ENCODE assay signal across 17 cellular contexts in the genomic region with DNA sequence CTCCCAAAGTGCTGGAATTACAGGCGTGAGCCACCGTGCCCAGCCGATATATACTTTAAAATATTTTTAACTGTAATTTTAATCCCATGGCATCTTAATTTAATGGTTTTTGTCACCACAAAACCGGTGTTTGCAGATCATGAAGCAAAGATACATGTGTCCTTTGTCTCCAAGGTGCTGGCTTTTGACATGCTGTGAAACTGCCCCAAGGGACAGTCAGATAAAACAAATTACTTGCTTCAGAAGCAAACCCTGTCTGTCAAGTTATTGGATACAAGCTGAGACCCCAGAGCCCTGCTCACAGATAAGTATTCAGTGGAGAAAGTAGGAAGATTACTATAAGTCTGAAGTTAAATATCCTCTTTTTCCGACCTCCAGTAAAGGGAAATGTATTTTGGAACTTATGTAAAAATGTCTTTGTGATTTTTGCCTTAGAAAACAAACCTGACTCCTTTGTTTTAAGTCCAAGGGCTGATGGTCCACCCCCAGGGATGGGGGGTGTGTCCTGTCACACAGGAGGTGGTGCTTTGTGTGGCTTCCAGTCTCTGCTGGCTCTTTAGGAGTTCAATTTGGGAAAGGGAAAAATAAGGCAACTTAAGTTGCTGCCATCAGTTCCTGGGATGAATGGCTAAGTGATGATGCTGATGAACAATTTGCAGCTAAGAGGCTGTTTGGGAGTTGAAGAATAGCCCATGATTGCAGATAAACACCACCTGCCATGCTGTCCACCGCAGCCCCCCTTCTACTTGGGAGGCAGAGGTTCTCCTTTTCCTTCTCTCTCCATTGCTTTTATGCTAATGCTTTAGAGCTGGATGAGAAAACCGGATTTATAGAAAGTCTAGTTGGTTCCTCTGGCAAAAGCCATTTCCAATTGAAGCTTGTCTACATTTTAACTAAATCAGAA. TPM values are rescaled to one million over a fixed set of nuclear protein-coding genes. Genes with fewer than 3 reads are reported as not detected.
DNase-seq lines count a peak whose midpoint lies in the region; ATAC-seq and TF ChIP-seq lines count a peak whose summit lies in the region.
"Had no signal": no experiment of that assay in that cellular context is flagged by ENCODE, and none has a peak within 500 bp of the region (broad histone marks: within the 10 kb centered on the region; RNA-seq: fewer than 3 reads in every experiment).

No MANE protein-coding gene starts in this region.

- peaks cover 4% of the 10 kb centered on the region for H3K27me3 ChIP-seq in neuron (ENCODE audit: insufficient read depth, low read length)
- H3K27me3 ChIP-seq: left lung, upper lobe of right lung had no signal

- no peaks in the 10 kb centered on the region for H3K36me3 ChIP-seq in neuron (ENCODE audit: insufficient read depth, low read length)
- H3K36me3 ChIP-seq: left lung, upper lobe of right lung had no signal

- no peak for ATAC-seq in HG03135 (IDR thresholded peaks at IDR 0.05; ENCODE audit: unreplicated experiment)
- ATAC-seq: activated naive CD8-positive, alpha-beta T cell treated with anti-CD3 and anti-CD28 coated beads, Interleukin-2, amount 50 U/mL, for 24 hours; left lung; stimulated activated naive B cell treated with anti-CD40 and anti-IgM and Interleukin-4, amounts not matched to agents 10 μg/mL and 1 μg/mL and 100 μg/mL, for 72 hours; T-helper 17 cell; upper lobe of right lung had no signal

- H3K4me3 ChIP-seq in astrocyte of the cerebellum (ENCODE audit: low read depth, low read length) (no peak overlapping the region), neuron (ENCODE audit: low read length) (no peak overlapping the region)
- H3K4me3 ChIP-seq: left lung, upper lobe of right lung had no signal

- in situ Hi-C loops in astrocyte of the cerebellum (cut with HindIII; ENCODE audit: low sequenced_read_pairs) = loop anchor here (5.0 kb wide), 1 partner anchor 68 kb away; no protein-coding TSS in a partner anchor

- no peaks in the 10 kb centered on the region for H3K9me3 ChIP-seq in neuron (ENCODE audit: low read length)
- H3K9me3 ChIP-seq: left lung, upper lobe of right lung had no signal

- H3K4me1 ChIP-seq in neuron (ENCODE audit: insufficient read depth, low read length) = peaks cover 3% of the 10 kb centered on the region
- H3K4me1 ChIP-seq: left lung, upper lobe of right lung had no signal

- H2AFZ ChIP-seq in neuron (ENCODE audit: low read depth, low read length) = peak overlapping the region; percentile 47

- intact Hi-C loops in posterior vena cava (cut with DNase I) = no loop called here

- TF ChIP-seq CTCF in astrocyte of the cerebellum (IDR thresholded peaks at IDR 0.05; ENCODE audit: low read depth, low read length, missing control alignments) = no peak

- DNase-seq in NCI-H146 (lab: John Stamatoyannopoulos, UW) (peak; percentile 9), NCI-H146 treated with DMSO at 0.1 percent for 48 hours (lab: John Stamatoyannopoulos, UW; ENCODE audit: unreplicated experiment) (no peak), NCI-H1694 treated with DMSO at 0.1 percent for 48 hours (lab: John Stamatoyannopoulos, UW) (peak; percentile 83), astrocyte of the cerebellum (ENCODE audit: low read depth) (peak; percentile 28), posterior vena cava (ENCODE audit: low spot score) (no peak), cerebellum (ENCODE audit: low spot score) (no peak)
- DNase-seq: activated CD4-positive, CD25-positive, alpha-beta regulatory T cell; activated naive CD8-positive, alpha-beta T cell treated with anti-CD3 and anti-CD28 coated beads, Interleukin-2, amount 50 U/mL, for 24 hours; caudate nucleus; DMS79 treated with DMSO at 0.1 percent for 48 hours; KBM-7; left lung; stimulated activated naive B cell treated with anti-CD40 and anti-IgM and Interleukin-4, amounts not matched to agents 10 μg/mL and 1 μg/mL and 100 μg/mL, for 72 hours; T-helper 17 cell; upper lobe of right lung had no signal

RNA-seq across cellular contexts. Expression of a gene that starts 40.1 kb away (rescaled TPM):
- total RNA-seq in posterior vena cava (10 to 100 TPM; 16.1 to 24.3 TPM), cerebellum (5.1 TPM)

RNA-seq across cellular contexts. Expression of a gene that starts 44.9 kb away (rescaled TPM):
- total RNA-seq in posterior vena cava (10 to 100 TPM; 35.2 to 45.2 TPM), cerebellum (28.9 TPM)

Comparison
In these comparisons a context has a peak if more than half of its experiments do, and no peak if none do; other contexts are left out.
1. DNase-seq: peak in NCI-H146 (single experiment), NCI-H1694 treated with DMSO at 0.1 percent for 48 hours (single experiment) and astrocyte of the cerebellum (single experiment); none in NCI-H146 treated with DMSO at 0.1 percent for 48 hours (single experiment), posterior vena cava (single experiment) and cerebellum (single experiment).